23 cellular contexts compared by ENCODE assay signal in genomic region chr1:166129006-166129405, GRCh38. TPM values are rescaled to one million over a fixed set of nuclear protein-coding genes. Genes with fewer than 3 reads are reported as not detected.
"Had no signal": no experiment of that assay in that cellular context is flagged by ENCODE, and none has a peak within 500 bp of the region (broad histone marks: within the 10 kb centered on the region; RNA-seq: fewer than 3 reads in every experiment).

No MANE protein-coding gene starts in this region.

- H3K4me3 ChIP-seq: esophagus squamous epithelium, mucosa of descending colon, pancreas, right lobe of liver, testis, tibial artery had no signal

- ATAC-seq: effector memory CD8-positive, alpha-beta T cell; left lobe of liver; mucosa of descending colon; natural killer cell treated with Interleukin-12 subunit alpha and Interleukin-12 subunit beta and Interleukin-15 and Interleukin-18, amount 100 ng/mL, for 72 hours; pancreas; right lobe of liver had no signal

- H3K27me3 ChIP-seq: esophagus squamous epithelium, neutrophil, pancreas, right lobe of liver, testis, tibial artery had no signal

- H3K9me3 ChIP-seq: esophagus squamous epithelium, mucosa of descending colon, neutrophil, pancreas, right lobe of liver, testis had no signal

- H3K36me3 ChIP-seq: esophagus squamous epithelium, neutrophil, pancreas, right lobe of liver, tibial artery had no signal

- H3K4me1 ChIP-seq: esophagus squamous epithelium, pancreas, right lobe of liver, testis, tibial artery had no signal

- H3K27ac ChIP-seq: esophagus squamous epithelium, neutrophil, pancreas, right lobe of liver, testis, tibial artery had no signal

- DNase-seq: cortex of kidney; effector memory CD8-positive, alpha-beta T cell; erythroblast; esophagus squamous epithelium; foreskin melanocyte; head of caudate nucleus; kidney; mesenchymal stem cell; mucosa of descending colon; naive B cell; pancreas; right lobe of liver; small intestine; stimulated activated CD4-positive, alpha-beta T cell treated with anti-CD3 and anti-CD28 coated beads, Interleukin-15, amount 100 ng/mL, for 24 hours; stimulated activated CD4-positive, alpha-beta T cell treated with anti-CD3 and anti-CD28 coated beads, Interleukin-4, amount 100 ng/mL, for 1 hour; stimulated activated CD8-positive, alpha-beta memory T cell treated with anti-CD3 and anti-CD28 coated beads, Interleukin-4, amount 100 ng/mL, for 48 hours; stimulated activated naive CD4-positive, alpha-beta T cell; testis; tibial artery had no signal

RNA-seq across cellular contexts. Expression of gene FAM78B, which starts 37.8 kb away (rescaled TPM):
- total RNA-seq: glomerular endothelial cell had no signal
